In genomic region chr12:120474092-120474960, GRCh38 we compare ENCODE assay signal across 10 cellular contexts. TPM values are rescaled to one million over a fixed set of nuclear protein-coding genes. Genes with fewer than 3 reads are reported as not detected.
DNase-seq lines count a peak whose midpoint lies in the region; ATAC-seq and TF ChIP-seq lines count a peak whose summit lies in the region.
"Had no signal": no experiment of that assay in that cellular context is flagged by ENCODE, and none has a peak within 500 bp of the region (broad histone marks: within the 10 kb centered on the region; RNA-seq: fewer than 3 reads in every experiment).

No MANE protein-coding gene starts in this region.

- POLR2A ChIA-PET in naive thymus-derived CD8-positive, alpha-beta T cell (lab: Charles Lee): no interaction called here

- H3K4me3 Mint-ChIP-seq in osteocyte (ENCODE audit: unreplicated experiment): no peak overlapping the region
- no peak overlapping the region for H3K4me3 Mint-ChIP-seq in naive thymus-derived CD8-positive, alpha-beta T cell

- no peak for TF ChIP-seq CTCF in OCI-LY3 (IDR thresholded peaks at IDR 0.05; ENCODE audit: low read depth, low read length)
- TF ChIP-seq CTCF in dorsolateral prefrontal cortex (IDR thresholded peaks at IDR 0.05 in 54 of 56, conservative IDR thresholded peaks at IDR 0.05 in 2 of 56; ENCODE audit: low read depth in 1 of 56, partially characterized antibody in 56 of 56): no peak
- no peak for TF ChIP-seq CTCF in osteocyte (IDR thresholded peaks at IDR 0.05)

- no peaks in the 10 kb centered on the region for H3K36me3 ChIP-seq in OCI-LY3 (replicated peaks; ENCODE audit: low read depth, low read length)
- H3K36me3 ChIP-seq: right lobe of liver had no signal

- no peak for ATAC-seq in Right ventricle myocardium superior (ENCODE audit: poor library complexity)
- no peak for ATAC-seq in naive thymus-derived CD8-positive, alpha-beta T cell

- no peak overlapping the region for H2AFZ ChIP-seq in OCI-LY3 (ENCODE audit: low read depth, low read length)

- no peaks in the 10 kb centered on the region for H3K9me3 Mint-ChIP-seq in osteocyte (ENCODE audit: unreplicated experiment)
- H3K9me3 Mint-ChIP-seq in naive thymus-derived CD8-positive, alpha-beta T cell: no peaks in the 10 kb centered on the region

- no peaks in the 10 kb centered on the region for H3K27me3 ChIP-seq in OCI-LY3 (ENCODE audit: low read depth, low read length)
- H3K27me3 ChIP-seq in dorsolateral prefrontal cortex: no peaks in the 10 kb centered on the region
- H3K27me3 ChIP-seq: right lobe of liver had no signal

- H3K9me3 ChIP-seq in OCI-LY3 (ENCODE audit: insufficient read depth, low read length): no peaks in the 10 kb centered on the region
- H3K9me3 ChIP-seq: right lobe of liver had no signal

- DNase-seq in GF-D8 (lab: John Stamatoyannopoulos, UW): peak; percentile 38
- DNase-seq in dorsolateral prefrontal cortex: peak in 5 of 10 donors; percentile 51 to 74 (median 56)
- DNase-seq in osteocyte (ENCODE audit: extremely low spot score, unreplicated experiment): no peak
- DNase-seq in cortex of kidney (lab: John Stamatoyannopoulos, UW): no peak
- no peak for DNase-seq in Right ventricle myocardium superior
- no peak for DNase-seq in NCI-H1092 (lab: John Stamatoyannopoulos, UW)
- DNase-seq in naive thymus-derived CD8-positive, alpha-beta T cell: no peak
- DNase-seq: cerebellar nuclear complex had no signal

- H3K36me3 Mint-ChIP-seq in osteocyte (ENCODE audit: unreplicated experiment): no peaks in the 10 kb centered on the region
- no peaks in the 10 kb centered on the region for H3K36me3 Mint-ChIP-seq in naive thymus-derived CD8-positive, alpha-beta T cell

- peaks cover 10% of the 10 kb centered on the region; the same call in 1 of the 2 replicates for H3K4me1 ChIP-seq in OCI-LY3 (ENCODE audit: low read length)

- H3K9ac ChIP-seq in OCI-LY3 (ENCODE audit: low read length): no peak overlapping the region

- intact Hi-C loops in dorsolateral prefrontal cortex (cut with DNase I): no loop called here
- intact Hi-C loops in Right ventricle myocardium superior (cut with DNase I): no loop called here

- H3K79me2 ChIP-seq in OCI-LY3 (ENCODE audit: low read length): peaks cover 9% of the 10 kb centered on the region

- no peak overlapping the region for H3K27ac ChIP-seq in OCI-LY3 (ENCODE audit: low read length)
- H3K27ac ChIP-seq in dorsolateral prefrontal cortex: peak overlapping the region in 53 of 59 donors; percentile 9 to 77 (median 53)
- H3K27ac ChIP-seq: right lobe of liver had no signal

- H3K4me2 ChIP-seq in OCI-LY3 (ENCODE audit: low read length): peak overlapping the region; percentile 6; the same call in 1 of the 2 replicates

- H3K4me1 Mint-ChIP-seq in osteocyte (ENCODE audit: unreplicated experiment): peaks cover 28% of the 10 kb centered on the region
- H3K4me1 Mint-ChIP-seq in naive thymus-derived CD8-positive, alpha-beta T cell: peaks cover 4 to 29% (median 21%) of the 10 kb centered on the region in 4 donors

- no peaks in the 10 kb centered on the region for H4K20me1 ChIP-seq in OCI-LY3 (ENCODE audit: insufficient read depth, low read length)

- peak overlapping the region; percentile 59 for H3K27ac Mint-ChIP-seq in osteocyte (ENCODE audit: unreplicated experiment)
- peak overlapping the region in 1 of 10 donors; percentile 53 for H3K27ac Mint-ChIP-seq in naive thymus-derived CD8-positive, alpha-beta T cell

- H3K27me3 Mint-ChIP-seq in osteocyte (ENCODE audit: unreplicated experiment): no peaks in the 10 kb centered on the region
- no peaks in the 10 kb centered on the region for H3K27me3 Mint-ChIP-seq in naive thymus-derived CD8-positive, alpha-beta T cell

- H3K4me3 ChIP-seq in OCI-LY3 (ENCODE audit: low read length) (no peak overlapping the region), dorsolateral prefrontal cortex (peak overlapping the region in 34 of 59 donors; percentile 3 to 44 (median 17))
- H3K4me3 ChIP-seq: right lobe of liver had no signal

RNA-seq across cellular contexts. Expression of gene SRSF9, which starts 4.8 kb away (rescaled TPM):
- total RNA-seq in dorsolateral prefrontal cortex (100 to 1,000 TPM in 30 of 120 experiments, 10 to 100 TPM in 90; 76.0 to 113 (median 95.4) TPM), osteocyte (143 and 151 TPM in 2 replicates), Right ventricle myocardium superior (38.9 TPM)
- total RNA-seq in naive thymus-derived CD8-positive, alpha-beta T cell: 100 to 1,000 TPM; 157 to 164 TPM
- polyA plus RNA-seq in naive thymus-derived CD8-positive, alpha-beta T cell: 100 to 1,000 TPM; 181 to 198 (median 191) TPM

RNA-seq across cellular contexts. Expression of gene DYNLL1, which starts 21.6 kb away (rescaled TPM):
- 100 to 1,000 TPM; 262 to 795 (median 615) TPM for total RNA-seq in dorsolateral prefrontal cortex
- total RNA-seq in osteocyte: 324 and 325 TPM in 2 replicates
- 154 TPM for total RNA-seq in Right ventricle myocardium superior
- 10 to 100 TPM; 57.0 to 57.8 TPM for total RNA-seq in naive thymus-derived CD8-positive, alpha-beta T cell
- polyA plus RNA-seq in naive thymus-derived CD8-positive, alpha-beta T cell: 100 to 1,000 TPM; 156 to 192 (median 179) TPM

RNA-seq across cellular contexts. Expression of gene GATC, which starts 28.1 kb away (rescaled TPM):
- total RNA-seq in dorsolateral prefrontal cortex: 10 to 100 TPM; 18.3 to 41.4 (median 28.7) TPM
- 16.1 and 21.1 TPM in 2 replicates for total RNA-seq in osteocyte
- total RNA-seq in Right ventricle myocardium superior: 13.0 TPM
- 10 to 100 TPM; 24.1 to 28.0 TPM for total RNA-seq in naive thymus-derived CD8-positive, alpha-beta T cell
- polyA plus RNA-seq in naive thymus-derived CD8-positive, alpha-beta T cell: 10 to 100 TPM; 14.6 to 19.2 (median 17.5) TPM

RNA-seq across cellular contexts. Expression of gene TRIAP1, which starts 28.1 kb away (rescaled TPM):
- total RNA-seq in dorsolateral prefrontal cortex: 10 to 100 TPM in 80 of 120 experiments, 1 to 10 TPM in 40; 5.4 to 16.5 (median 11.1) TPM
- total RNA-seq in osteocyte: 23.9 and 25.6 TPM in 2 replicates
- 15.1 TPM for total RNA-seq in Right ventricle myocardium superior
- 10 to 100 TPM; 21.9 to 25.3 TPM for total RNA-seq in naive thymus-derived CD8-positive, alpha-beta T cell
- polyA plus RNA-seq in naive thymus-derived CD8-positive, alpha-beta T cell: 10 to 100 TPM; 54.1 to 65.2 (median 63.7) TPM

RNA-seq across cellular contexts. Expression of gene COX6A1, which starts 36.4 kb away (rescaled TPM):
- 100 to 1,000 TPM; 341 to 794 (median 594) TPM for total RNA-seq in dorsolateral prefrontal cortex
- total RNA-seq in osteocyte: 299 and 307 TPM in 2 replicates
- 119 TPM for total RNA-seq in Right ventricle myocardium superior
- 100 to 1,000 TPM; 131 to 150 TPM for total RNA-seq in naive thymus-derived CD8-positive, alpha-beta T cell
- 100 to 1,000 TPM; 683 to 799 (median 722) TPM for polyA plus RNA-seq in naive thymus-derived CD8-positive, alpha-beta T cell
